ENCODE assay signal across 22 cellular contexts in genomic region chr14:85512491-85512890, GRCh38. TPM values are rescaled to one million over a fixed set of nuclear protein-coding genes. Genes with fewer than 3 reads are reported as not detected.
A peak's percentile ranks its signal among the peaks of the same experiment; 100 is the strongest.
DNase-seq lines count a peak whose midpoint lies in the region; ATAC-seq, FAIRE-seq and TF ChIP-seq lines count a peak whose summit lies in the region.
"Had no signal": no experiment of that assay in that cellular context is flagged by ENCODE, and none has a peak within 500 bp of the region (broad histone marks: within the 10 kb centered on the region; RNA-seq: fewer than 3 reads in every experiment).

No MANE protein-coding gene starts in this region.

- H3K9ac ChIP-seq in astrocyte (ENCODE audit: low read length) (no peak overlapping the region), keratinocyte (ENCODE audit: control insufficient read depth, extremely low read depth, insufficient read depth, low read length) (no peak overlapping the region), mesendoderm (ENCODE audit: low read length) (no peak overlapping the region)

- H3K27me3 Mint-ChIP-seq in astrocyte (ENCODE audit: low read depth, unreplicated experiment), result no peaks in the 10 kb centered on the region
- H3K27me3 Mint-ChIP-seq: CD4-positive, alpha-beta memory T cell had no signal

- no peak overlapping the region for H3K4me3 Mint-ChIP-seq in astrocyte (ENCODE audit: unreplicated experiment)
- H3K4me3 Mint-ChIP-seq: CD4-positive, alpha-beta memory T cell; GM23338; H9; HFFc6 had no signal

- H4K20me1 ChIP-seq in astrocyte (ENCODE audit: insufficient read depth, low read length) (no peaks in the 10 kb centered on the region), keratinocyte (ENCODE audit: control insufficient read depth, extremely low read depth, insufficient read depth, low read length) (no peaks in the 10 kb centered on the region)

- H3K18ac ChIP-seq in mesendoderm (ENCODE audit: low read length), result no peak overlapping the region

- peaks cover 3% of the 10 kb centered on the region for H3K9me3 Mint-ChIP-seq in astrocyte (ENCODE audit: unreplicated experiment)
- H3K9me3 Mint-ChIP-seq: GM23338, H9, HFFc6 had no signal

- peak overlapping the region; percentile 74 for H2BK15ac ChIP-seq in mesendoderm (replicated peaks; ENCODE audit: low read depth)

- H3K9me1 ChIP-seq in keratinocyte (ENCODE audit: control insufficient read depth, extremely low read depth, insufficient read depth, low read length), result no peaks in the 10 kb centered on the region

- no peaks in the 10 kb centered on the region for H3K36me3 Mint-ChIP-seq in astrocyte (ENCODE audit: low read depth, unreplicated experiment)
- H3K36me3 Mint-ChIP-seq: CD4-positive, alpha-beta memory T cell had no signal

- H3K4ac ChIP-seq in mesendoderm (ENCODE audit: low read depth, low read length), result no peak overlapping the region

- H2AFZ ChIP-seq in astrocyte (ENCODE audit: low read depth, low read length) (no peak overlapping the region), keratinocyte (ENCODE audit: control insufficient read depth, low read length) (no peak overlapping the region)
- H2AFZ ChIP-seq: GM23338 had no signal

- H4K5ac ChIP-seq in mesendoderm (ENCODE audit: low read length), result no peak overlapping the region

- H3K9me3 ChIP-seq in astrocyte (ENCODE audit: insufficient read depth, low read depth, low read length), result no peaks in the 10 kb centered on the region
- no peaks in the 10 kb centered on the region for H3K9me3 ChIP-seq in keratinocyte (ENCODE audit: control insufficient read depth, low read depth, low read length)
- H3K9me3 ChIP-seq: A549 had no signal

- H3K23ac ChIP-seq in mesendoderm (ENCODE audit: low read length), result no peak overlapping the region

- H3K4me2 ChIP-seq in astrocyte (ENCODE audit: low read length) (no peak overlapping the region), keratinocyte (ENCODE audit: control insufficient read depth, extremely low read depth, insufficient read depth, low read depth, low read length) (no peak overlapping the region), mesendoderm (ENCODE audit: low read length) (no peak overlapping the region)
- H3K4me2 ChIP-seq: A549, GM23338 had no signal

- H3K27me3 ChIP-seq in astrocyte (ENCODE audit: insufficient read depth, low read length), result no peaks in the 10 kb centered on the region
- H3K27me3 ChIP-seq in keratinocyte (ENCODE audit: control insufficient read depth, extremely low read depth, insufficient read depth, low read length), result no peaks in the 10 kb centered on the region
- no peaks in the 10 kb centered on the region for H3K27me3 ChIP-seq in mesendoderm (ENCODE audit: insufficient read depth, low read length, poor library complexity)

- H3K79me2 ChIP-seq in astrocyte (ENCODE audit: insufficient read depth, low read length) (no peaks in the 10 kb centered on the region), keratinocyte (ENCODE audit: control insufficient read depth, insufficient read depth, low read length) (no peaks in the 10 kb centered on the region), mesendoderm (ENCODE audit: control insufficient read depth, insufficient read depth, low read length) (no peaks in the 10 kb centered on the region)

- no peak overlapping the region for H2BK120ac ChIP-seq in mesendoderm (ENCODE audit: low read depth, low read length)

- H3K4me1 Mint-ChIP-seq in astrocyte (ENCODE audit: low read depth, unreplicated experiment), result peaks cover 6% of the 10 kb centered on the region
- H3K4me1 Mint-ChIP-seq: CD4-positive, alpha-beta memory T cell; GM23338; H9 had no signal

- no peak overlapping the region for H2AK5ac ChIP-seq in mesendoderm (ENCODE audit: low read length)

- no peak overlapping the region for H3K27ac Mint-ChIP-seq in astrocyte (ENCODE audit: unreplicated experiment)
- H3K27ac Mint-ChIP-seq: CD4-positive, alpha-beta memory T cell; GM23338; H9; HFFc6 had no signal

- no peaks in the 10 kb centered on the region for H3K79me1 ChIP-seq in mesendoderm (ENCODE audit: low read length)

- H3K4me1 ChIP-seq in astrocyte (ENCODE audit: insufficient read depth, low read length), result peaks cover 6% of the 10 kb centered on the region
- peaks cover 26% of the 10 kb centered on the region for H3K4me1 ChIP-seq in keratinocyte (ENCODE audit: control insufficient read depth, extremely low read depth, insufficient read depth, low read length)
- H3K4me1 ChIP-seq in mesendoderm (ENCODE audit: control insufficient read depth, low read depth, low read length), result no peaks in the 10 kb centered on the region

- TF ChIP-seq CTCF in astrocyte (IDR thresholded peaks at IDR 0.05; ENCODE audit: insufficient read depth, low read depth, low read length), result no peak
- TF ChIP-seq CTCF in keratinocyte (optimal IDR thresholded peaks at IDR 0.05 in 1 of 3, IDR thresholded peaks at IDR 0.05 in 1 of 3, conservative IDR thresholded peaks at IDR 0.05 in 1 of 3; ENCODE audit: extremely low read depth in 1 of 3, insufficient read depth in 2 of 3, low read length in 3 of 3), result no peak

- FAIRE-seq in astrocyte (lab: Jason Lieb, UNC), result peak; percentile 5
- peak; percentile 13 for FAIRE-seq in keratinocyte (lab: Jason Lieb, UNC)
- FAIRE-seq: GM12891, GM18507 had no signal

- H3K4me3 ChIP-seq in astrocyte (ENCODE audit: insufficient read depth, low read depth, low read length), result no peak overlapping the region
- no peak overlapping the region for H3K4me3 ChIP-seq in keratinocyte (ENCODE audit: control insufficient read depth in 2 of 3, extremely low read depth in 1 of 3, insufficient read depth in 2 of 3, low read depth in 1 of 3, low read length in 3 of 3)
- no peak overlapping the region for H3K4me3 ChIP-seq in mesendoderm (ENCODE audit: low read length)
- H3K4me3 ChIP-seq: A549, GM23338 had no signal

- dilution Hi-C loops in keratinocyte (cut with MboI; ENCODE audit: extremely low pct_ligation_motif_present, low sequenced_read_pairs), result no loop called here

- H3K27ac ChIP-seq in astrocyte (ENCODE audit: low read depth, low read length) (no peak overlapping the region), keratinocyte (ENCODE audit: control insufficient read depth, insufficient read depth, low read length) (no peak overlapping the region), mesendoderm (ENCODE audit: low read depth, low read length) (no peak overlapping the region)
- H3K27ac ChIP-seq: A549 had no signal

- no peak overlapping the region for H4K8ac ChIP-seq in mesendoderm (ENCODE audit: low read depth, low read length)

- no peak for ATAC-seq in HG03097 (IDR thresholded peaks at IDR 0.05; ENCODE audit: low FRiP score, unreplicated experiment)
- ATAC-seq: A549, GM23338 had no signal

- no peak overlapping the region for H3K56ac ChIP-seq in mesendoderm (ENCODE audit: low read length)

- no peak for DNase-seq in astrocyte (ENCODE audit: low read depth)
- DNase-seq in keratinocyte (ENCODE audit: low read depth, low spot score), result no peak
- no peak for DNase-seq in mesendoderm
- DNase-seq in HCEC 1CT, result no peak
- DNase-seq in activated CD4-positive, alpha-beta T cell treated with anti-CD3 and anti-CD28 coated beads for 48 hours, result no peak
- DNase-seq: 8988T; ACHN; C1 segment of cervical spinal cord; Calu3; CD4-positive, alpha-beta memory T cell; COR-L47; DMS53; DMS79 treated with DMSO at 0.1 percent for 48 hours; GF-D8; H9; HFFc6 had no signal

- WGBS in mesendoderm (ENCODE audit: extremely low coverage, insufficient coverage, low lambda C conversion rate), result no CpG with 5 or more reads among the region's 4 CpGs

- no peak overlapping the region for H2BK5ac ChIP-seq in mesendoderm (ENCODE audit: low read length)

- H3K36me3 ChIP-seq in astrocyte (ENCODE audit: insufficient read depth, low read length) (no peaks in the 10 kb centered on the region), keratinocyte (ENCODE audit: control insufficient read depth in 2 of 2, extremely low read depth in 1 of 2, insufficient read depth in 2 of 2, low read length in 2 of 2) (no peaks in the 10 kb centered on the region), mesendoderm (ENCODE audit: control insufficient read depth, insufficient read depth, low read length) (no peaks in the 10 kb centered on the region)

RNA-seq across cellular contexts. Expression of gene FLRT2, which starts 17.5 kb away (rescaled TPM):
- 171 and 227 TPM in 2 replicates for total RNA-seq in astrocyte
- 49.3 to 74.4 TPM (median 69.2 TPM) in 3 replicates for polyA plus RNA-seq in keratinocyte
- polyA plus RNA-seq in keratinocyte (2011; ENCODE audit: low read depth), result 55.8 TPM
- polyA plus RNA-seq in keratinocyte (2011; cell fraction: cytosol; rRNA removed), result 22.2 and 23.3 TPM in 2 replicates
- 229 and 258 TPM in 2 replicates for polyA plus RNA-seq in keratinocyte (2011; cell fraction: nucleus; rRNA removed)
- polyA plus RNA-seq in keratinocyte (2012; ENCODE audit: low replicate concordance), result 29.4 and 43.2 TPM in 2 replicates
- polyA minus RNA-seq in keratinocyte, result 63.4 to 138 TPM (median 138 TPM) in 3 replicates
- 50.3 TPM for polyA minus RNA-seq in keratinocyte (2011; cell fraction: cytosol; rRNA and poly(A)+ RNA removed)
- 292 and 345 TPM in 2 replicates for polyA minus RNA-seq in keratinocyte (2011; cell fraction: nucleus; rRNA and poly(A)+ RNA removed)
- polyA plus RNA-seq in mesendoderm (2013, experiment 1 of 2), result 17.1 TPM
- 14.9 TPM for polyA plus RNA-seq in mesendoderm (2013, experiment 2 of 2)
- total RNA-seq: Calu3, G401 had no signal
- polyA plus RNA-seq: CD4-positive, alpha-beta memory T cell had no signal
